11 cellular contexts compared by ENCODE assay signal in genomic region chr1:32372149-32372756, GRCh38. TPM values are rescaled to one million over a fixed set of nuclear protein-coding genes. Genes with fewer than 3 reads are reported as not detected.
DNase-seq lines count a peak whose midpoint lies in the region; ATAC-seq lines count a peak whose summit lies in the region.
"Had no signal": no experiment of that assay in that cellular context is flagged by ENCODE, and none has a peak within 500 bp of the region (broad histone marks: within the 10 kb centered on the region; RNA-seq: fewer than 3 reads in every experiment).

No MANE protein-coding gene starts in this region.

- no peaks in the 10 kb centered on the region for H3K27me3 Mint-ChIP-seq in activated naive CD8-positive, alpha-beta T cell treated with anti-CD3 and anti-CD28 coated beads, Interleukin-2, amount 10 ng/mL, durations not matched to agents 7 days and 5 days

- peaks cover 4% of the 10 kb centered on the region for H3K36me3 Mint-ChIP-seq in activated naive CD8-positive, alpha-beta T cell treated with anti-CD3 and anti-CD28 coated beads, Interleukin-2, amount 10 ng/mL, durations not matched to agents 7 days and 5 days

- no peak for DNase-seq in activated CD4-positive, CD25-positive, alpha-beta regulatory T cell treated with anti-CD3 and anti-CD28 coated beads, Interleukin-2, amount 50 U/mL, for 72 hours
- DNase-seq in T follicular helper cell (ENCODE audit: low read depth) = peak; percentile 40
- DNase-seq in activated naive CD8-positive, alpha-beta T cell treated with anti-CD3 and anti-CD28 coated beads, Interleukin-2, amount 10 ng/mL, durations not matched to agents 7 days and 5 days = peak; percentile 61
- peak; percentile 44 for DNase-seq in stimulated activated CD8-positive, alpha-beta memory T cell treated with anti-CD3 and anti-CD28 coated beads, Interleukin-4, amount 100 ng/mL, for 48 hours
- DNase-seq in NCI-H526 (lab: John Stamatoyannopoulos, UW) = no peak
- no peak for DNase-seq in iPS-NIHi11 (ENCODE audit: low spot score)
- DNase-seq: caudate nucleus, SHP77 treated with DMSO at 0.1 percent for 48 hours had no signal

- H3K4me3 Mint-ChIP-seq in activated naive CD8-positive, alpha-beta T cell treated with anti-CD3 and anti-CD28 coated beads, Interleukin-2, amount 10 ng/mL, durations not matched to agents 7 days and 5 days = no peak overlapping the region

- no peak overlapping the region for H3K27ac Mint-ChIP-seq in activated naive CD8-positive, alpha-beta T cell treated with anti-CD3 and anti-CD28 coated beads, Interleukin-2, amount 10 ng/mL, durations not matched to agents 7 days and 5 days

- H3K4me1 Mint-ChIP-seq in activated naive CD8-positive, alpha-beta T cell treated with anti-CD3 and anti-CD28 coated beads, Interleukin-2, amount 10 ng/mL, durations not matched to agents 7 days and 5 days = peaks cover 14% of the 10 kb centered on the region

- POLR2A ChIA-PET in activated naive CD8-positive, alpha-beta T cell treated with anti-CD3 and anti-CD28 coated beads, Interleukin-2, amount 10 ng/mL, durations not matched to agents 7 days and 5 days (lab: Charles Lee) = interaction anchor here (0.5 to 2.2 kb wide), 4 partner anchors 13 to 132 kb away, joined by 3 to 12 read pairs (median 4); partner anchors contain the start of gene MARCKSL1

- ATAC-seq in activated CD4-positive, CD25-positive, alpha-beta regulatory T cell treated with anti-CD3 and anti-CD28 coated beads, Interleukin-2, amount 50 U/mL, for 24 hours = peak; percentile 68 to 78
- ATAC-seq in activated naive CD8-positive, alpha-beta T cell treated with anti-CD3 and anti-CD28 coated beads, Interleukin-2, amount 10 ng/mL, durations not matched to agents 7 days and 5 days (ENCODE audit: low read depth) = peak; percentile 89
- ATAC-seq in HG02970 (IDR thresholded peaks at IDR 0.05; ENCODE audit: low FRiP score, unreplicated experiment) = no peak

- H3K9me3 Mint-ChIP-seq in activated naive CD8-positive, alpha-beta T cell treated with anti-CD3 and anti-CD28 coated beads, Interleukin-2, amount 10 ng/mL, durations not matched to agents 7 days and 5 days = no peaks in the 10 kb centered on the region

RNA-seq across cellular contexts. Expression of gene TSSK3, which starts 9.9 kb away (rescaled TPM):
- total RNA-seq in activated naive CD8-positive, alpha-beta T cell treated with anti-CD3 and anti-CD28 coated beads, Interleukin-2, amount 10 ng/mL, durations not matched to agents 7 days and 5 days = 1 to 10 TPM in 1 of 2 experiments, under 1 TPM in 1; 0.51 to 1.6 TPM
- total RNA-seq: kidney epithelial cell had no signal

RNA-seq across cellular contexts. Expression of gene FAM229A, which starts 10.0 kb away (rescaled TPM):
- total RNA-seq in activated naive CD8-positive, alpha-beta T cell treated with anti-CD3 and anti-CD28 coated beads, Interleukin-2, amount 10 ng/mL, durations not matched to agents 7 days and 5 days = 10 to 100 TPM; 17.4 to 17.6 TPM

RNA-seq across cellular contexts. Expression of gene BSDC1, which starts 22.0 kb away (rescaled TPM):
- 10 to 100 TPM; 58.0 to 63.2 TPM for total RNA-seq in activated naive CD8-positive, alpha-beta T cell treated with anti-CD3 and anti-CD28 coated beads, Interleukin-2, amount 10 ng/mL, durations not matched to agents 7 days and 5 days

RNA-seq across cellular contexts. Expression of gene MARCKSL1, which starts 36.2 kb away (rescaled TPM):
- total RNA-seq in activated naive CD8-positive, alpha-beta T cell treated with anti-CD3 and anti-CD28 coated beads, Interleukin-2, amount 10 ng/mL, durations not matched to agents 7 days and 5 days = 10 to 100 TPM; 21.7 to 22.0 TPM

Comparison
In these comparisons a context has a peak if more than half of its experiments do, and no peak if none do; other contexts are left out.
1. DNase-seq: peak in T follicular helper cell (single experiment), activated naive CD8-positive, alpha-beta T cell treated with anti-CD3 and anti-CD28 coated beads, Interleukin-2, amount 10 ng/mL, durations not matched to agents 7 days and 5 days (single experiment) and stimulated activated CD8-positive, alpha-beta memory T cell treated with anti-CD3 and anti-CD28 coated beads, Interleukin-4, amount 100 ng/mL, for 48 hours (single experiment); none in activated CD4-positive, CD25-positive, alpha-beta regulatory T cell treated with anti-CD3 and anti-CD28 coated beads, Interleukin-2, amount 50 U/mL, for 72 hours (single experiment), NCI-H526 (0 of 2) and iPS-NIHi11 (single experiment).